Comparison of ENCODE assay signal across 16 cellular contexts in the genomic region with DNA sequence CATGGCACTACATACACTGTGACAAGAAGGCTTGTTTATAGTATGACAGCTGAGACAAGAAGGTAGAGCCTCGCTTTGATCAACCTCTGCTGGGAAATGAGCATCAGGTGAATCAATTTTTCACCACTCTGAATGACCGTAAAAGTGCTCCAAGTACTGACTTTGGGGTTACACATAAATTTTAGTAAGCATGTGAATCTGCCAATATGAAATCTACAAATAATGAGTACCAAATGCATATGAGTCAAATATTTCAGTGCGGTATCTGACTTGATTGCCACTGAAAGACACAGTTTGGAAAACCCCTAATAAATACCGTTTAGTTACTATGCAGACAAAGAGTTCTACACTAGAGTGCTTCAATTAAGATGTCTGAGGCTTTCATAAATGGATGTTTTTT.
DNase-seq lines count a peak whose midpoint lies in the region; ATAC-seq and TF ChIP-seq lines count a peak whose summit lies in the region.
"Had no signal": no experiment of that assay in that cellular context is flagged by ENCODE, and none has a peak within 500 bp of the region (broad histone marks: within the 10 kb centered on the region; RNA-seq: fewer than 3 reads in every experiment).

No MANE protein-coding gene starts in this region.

- peaks cover 0 to 13% of the 10 kb centered on the region in 2 donors for H3K36me3 ChIP-seq in psoas muscle (ENCODE audit: insufficient read depth in 1 of 2, low read depth in 1 of 2)

- peak overlapping the region; percentile 13 for H3K27ac Mint-ChIP-seq in activated CD4-positive, alpha-beta memory T cell treated with anti-CD3 and anti-CD28 coated beads, Interleukin-2, amount 10 ng/mL, durations not matched to agents 7 days and 5 days
- H3K27ac Mint-ChIP-seq: CD14-positive monocyte, endodermal cell, nephron had no signal

- 90 to 94% (median 92%) methylated on average over 4 of the region's 4 CpGs for WGBS in psoas muscle, 3 donors

- POLR2A ChIA-PET in activated CD4-positive, alpha-beta memory T cell treated with anti-CD3 and anti-CD28 coated beads, Interleukin-2, amount 10 ng/mL, durations not matched to agents 7 days and 5 days (lab: Charles Lee), result no interaction called here

- no peaks in the 10 kb centered on the region for H3K27me3 Mint-ChIP-seq in activated CD4-positive, alpha-beta memory T cell treated with anti-CD3 and anti-CD28 coated beads, Interleukin-2, amount 10 ng/mL, durations not matched to agents 7 days and 5 days

- intact Hi-C loops in psoas muscle (cut with DNase I), result no loop called here

- no peak overlapping the region for H3K27ac ChIP-seq in psoas muscle
- H3K27ac ChIP-seq: suprapubic skin had no signal

- H3K9me3 Mint-ChIP-seq in activated CD4-positive, alpha-beta memory T cell treated with anti-CD3 and anti-CD28 coated beads, Interleukin-2, amount 10 ng/mL, durations not matched to agents 7 days and 5 days, result no peaks in the 10 kb centered on the region
- H3K9me3 Mint-ChIP-seq: CD14-positive monocyte, endodermal cell, nephron had no signal

- H3K4me1 Mint-ChIP-seq in activated CD4-positive, alpha-beta memory T cell treated with anti-CD3 and anti-CD28 coated beads, Interleukin-2, amount 10 ng/mL, durations not matched to agents 7 days and 5 days, result peaks cover 32% of the 10 kb centered on the region
- H3K4me1 Mint-ChIP-seq: CD14-positive monocyte, endodermal cell had no signal

- DNase-seq in activated CD4-positive, CD25-positive, alpha-beta regulatory T cell (lab: John Stamatoyannopoulos, UW), result no peak
- no peak for DNase-seq in activated CD4-positive, alpha-beta memory T cell treated with anti-CD3 and anti-CD28 coated beads, Interleukin-2, amount 10 ng/mL, durations not matched to agents 7 days and 5 days
- DNase-seq in ecto neural progenitor cell (ENCODE audit: low spot score), result no peak
- DNase-seq in psoas muscle, result no peak
- DNase-seq: caudate nucleus, DMS79, endodermal cell, NCI-H1694, NCI-H510A had no signal

- peak; percentile 87 to 90 for ATAC-seq in activated CD4-positive, CD25-positive, alpha-beta regulatory T cell treated with anti-CD3 and anti-CD28 coated beads, Interleukin-2, amount 50 U/mL, for 24 hours
- peak; percentile 39 for ATAC-seq in GM19043 (IDR thresholded peaks at IDR 0.05; ENCODE audit: low read depth, unreplicated experiment)
- ATAC-seq in HG03095 (IDR thresholded peaks at IDR 0.05; ENCODE audit: unreplicated experiment), result peak; percentile 38
- no peak for ATAC-seq in GM18511 (IDR thresholded peaks at IDR 0.05; ENCODE audit: unreplicated experiment)
- ATAC-seq in psoas muscle, result no peak

- peaks cover 46% of the 10 kb centered on the region for H3K36me3 Mint-ChIP-seq in activated CD4-positive, alpha-beta memory T cell treated with anti-CD3 and anti-CD28 coated beads, Interleukin-2, amount 10 ng/mL, durations not matched to agents 7 days and 5 days (ENCODE audit: low read depth)

- H3K4me3 ChIP-seq in psoas muscle, result no peak overlapping the region
- H3K4me3 ChIP-seq: suprapubic skin had no signal

- H3K27me3 ChIP-seq in psoas muscle (ENCODE audit: insufficient read depth in 3 of 3, low read length in 2 of 3), result no peaks in the 10 kb centered on the region
- H3K27me3 ChIP-seq: suprapubic skin had no signal

- CTCF ChIA-PET in activated CD4-positive, alpha-beta memory T cell treated with anti-CD3 and anti-CD28 coated beads, Interleukin-2, amount 10 ng/mL, durations not matched to agents 7 days and 5 days (lab: Charles Lee), result no interaction called here

- no peak overlapping the region for H3K4me3 Mint-ChIP-seq in activated CD4-positive, alpha-beta memory T cell treated with anti-CD3 and anti-CD28 coated beads, Interleukin-2, amount 10 ng/mL, durations not matched to agents 7 days and 5 days
- H3K4me3 Mint-ChIP-seq: CD14-positive monocyte, endodermal cell, nephron had no signal

- H3K4me1 ChIP-seq in psoas muscle, result peaks cover 3% of the 10 kb centered on the region
- H3K4me1 ChIP-seq: suprapubic skin had no signal

- no peak for TF ChIP-seq CTCF in psoas muscle (IDR thresholded peaks at IDR 0.05)

- H3K9me3 ChIP-seq in psoas muscle, result no peaks in the 10 kb centered on the region
- H3K9me3 ChIP-seq: suprapubic skin had no signal

Comparison
In these comparisons a context has a peak if more than half of its experiments do, and no peak if none do; other contexts are left out.
1. ATAC-seq: peak in activated CD4-positive, CD25-positive, alpha-beta regulatory T cell treated with anti-CD3 and anti-CD28 coated beads, Interleukin-2, amount 50 U/mL, for 24 hours (2 of 2), GM19043 (single experiment) and HG03095 (single experiment); none in GM18511 (single experiment) and psoas muscle (0 of 4).